Comparison of ENCODE assay signal across 8 cellular contexts in genomic region chr17:38825762-38826247, GRCh38. TPM values are rescaled to one million over a fixed set of nuclear protein-coding genes. Genes with fewer than 3 reads are reported as not detected.
DNase-seq lines count a peak whose midpoint lies in the region; ATAC-seq and TF ChIP-seq lines count a peak whose summit lies in the region.

No MANE protein-coding gene starts in this region.

- H3K4ac ChIP-seq in mesenchymal stem cell (ENCODE audit: low read depth in 1 of 2, low read length in 2 of 2) = peak overlapping the region; percentile 83 to 97

- DNase-seq in activated naive CD4-positive, alpha-beta T cell (lab: John Stamatoyannopoulos, UW) = no peak
- DNase-seq in mesenchymal stem cell (no peak), upper lobe of right lung (no peak), AG20443 (ENCODE audit: low spot score) (no peak), DMS79 treated with DMSO at 0.1 percent for 48 hours (lab: John Stamatoyannopoulos, UW) (no peak), SW 1271 (lab: John Stamatoyannopoulos, UW) (no peak)

- no peak overlapping the region for H4K91ac ChIP-seq in mesenchymal stem cell (ENCODE audit: low read length)

- no peak overlapping the region for H3K14ac ChIP-seq in mesenchymal stem cell (ENCODE audit: low read length in 2 of 2)

- H3K36me3 ChIP-seq in mesenchymal stem cell (ENCODE audit: control insufficient read depth in 1 of 2, insufficient read depth in 2 of 2, low read depth in 1 of 2, low read length in 2 of 2) (peaks cover 8 to 10% of the 10 kb centered on the region in 2 experiments), upper lobe of right lung (peaks cover 12% of the 10 kb centered on the region)

- TF ChIP-seq CTCF in brain (conservative IDR thresholded peaks at IDR 0.05) (no peak), upper lobe of right lung (IDR thresholded peaks at IDR 0.05) (no peak)

- peak overlapping the region; percentile 98 for H3K27ac Mint-ChIP-seq in activated naive CD4-positive, alpha-beta T cell treated with anti-CD3 and anti-CD28 coated beads, Interleukin-2, amount 50 U/mL, for 24 hours
- H3K27ac Mint-ChIP-seq in brain = peak overlapping the region; percentile 100

- H3K27me3 ChIP-seq in mesenchymal stem cell (ENCODE audit: control insufficient read depth in 1 of 2, insufficient read depth in 1 of 2, low read length in 2 of 2) (no peaks in the 10 kb centered on the region), upper lobe of right lung (no peaks in the 10 kb centered on the region)

- H3K27ac ChIP-seq in mesenchymal stem cell (ENCODE audit: low read length, poor library complexity, severe bottlenecking) (peak overlapping the region; percentile 85), upper lobe of right lung (peak overlapping the region; percentile 99)

- H3K9me3 ChIP-seq in mesenchymal stem cell (ENCODE audit: control insufficient read depth, low read length) = no peaks in the 10 kb centered on the region
- H3K9me3 ChIP-seq in upper lobe of right lung = no peaks in the 10 kb centered on the region

- H3K27me3 Mint-ChIP-seq in activated naive CD4-positive, alpha-beta T cell treated with anti-CD3 and anti-CD28 coated beads, Interleukin-2, amount 50 U/mL, for 24 hours = no peaks in the 10 kb centered on the region
- H3K27me3 Mint-ChIP-seq in brain = peaks cover 27% of the 10 kb centered on the region

- 95% methylated on average over 17 of the region's 17 CpGs for WGBS in mesenchymal stem cell

- peak overlapping the region; percentile 48 for H2AFZ ChIP-seq in mesenchymal stem cell (ENCODE audit: low read depth, low read length)

- H3K23ac ChIP-seq in mesenchymal stem cell (ENCODE audit: low read length in 2 of 2) = no peak overlapping the region

- H3K4me3 ChIP-seq in mesenchymal stem cell (ENCODE audit: insufficient read depth in 1 of 2, low read depth in 1 of 2, low read length in 2 of 2) (peak overlapping the region in 1 of 2 experiments; percentile 90), upper lobe of right lung (peak overlapping the region; percentile 84)

- no peak overlapping the region for H2BK5ac ChIP-seq in mesenchymal stem cell (ENCODE audit: low read depth, low read length, poor library complexity, severe bottlenecking)

- H4K8ac ChIP-seq in mesenchymal stem cell (ENCODE audit: low read length) = peak overlapping the region; percentile 98

- H2BK15ac ChIP-seq in mesenchymal stem cell (ENCODE audit: low read depth, poor library complexity, severe bottlenecking) = no peak overlapping the region

- H3K79me1 ChIP-seq in mesenchymal stem cell (replicated peaks; ENCODE audit: low read length, poor library complexity, severe bottlenecking) = peaks cover 11% of the 10 kb centered on the region

- no peak for ATAC-seq in upper lobe of right lung

- peak overlapping the region; percentile 94 for H3K9ac ChIP-seq in mesenchymal stem cell (ENCODE audit: low read length)

- peak overlapping the region; percentile 96 for H2AK5ac ChIP-seq in mesenchymal stem cell (ENCODE audit: low read length, severe bottlenecking)

- peak overlapping the region; percentile 69 for H3K4me2 ChIP-seq in mesenchymal stem cell (ENCODE audit: low read length, poor library complexity, severe bottlenecking)

- peaks cover 31% of the 10 kb centered on the region for H3K4me1 Mint-ChIP-seq in activated naive CD4-positive, alpha-beta T cell treated with anti-CD3 and anti-CD28 coated beads, Interleukin-2, amount 50 U/mL, for 24 hours
- peaks cover 37% of the 10 kb centered on the region for H3K4me1 Mint-ChIP-seq in brain

- peaks cover 9% of the 10 kb centered on the region for H3K36me3 Mint-ChIP-seq in activated naive CD4-positive, alpha-beta T cell treated with anti-CD3 and anti-CD28 coated beads, Interleukin-2, amount 50 U/mL, for 24 hours
- H3K36me3 Mint-ChIP-seq in brain = peaks cover 12% of the 10 kb centered on the region

- H3K4me1 ChIP-seq in mesenchymal stem cell (ENCODE audit: control insufficient read depth, insufficient read depth, low read depth, low read length) (peaks cover 9% of the 10 kb centered on the region), upper lobe of right lung (peaks cover 18% of the 10 kb centered on the region)

- peak overlapping the region; percentile 39 for H2BK120ac ChIP-seq in mesenchymal stem cell (ENCODE audit: low read depth, low read length)

- H3K18ac ChIP-seq in mesenchymal stem cell (ENCODE audit: low read depth in 1 of 2, low read length in 2 of 2) = peak overlapping the region; percentile 25 to 98

- H3K9me3 Mint-ChIP-seq in activated naive CD4-positive, alpha-beta T cell treated with anti-CD3 and anti-CD28 coated beads, Interleukin-2, amount 50 U/mL, for 24 hours = no peaks in the 10 kb centered on the region
- peaks cover 0 to 6% (median 0%) of the 10 kb centered on the region in 5 experiments for H3K9me3 Mint-ChIP-seq in brain

- H3K4me3 Mint-ChIP-seq in activated naive CD4-positive, alpha-beta T cell treated with anti-CD3 and anti-CD28 coated beads, Interleukin-2, amount 50 U/mL, for 24 hours = peak overlapping the region; percentile 99
- peak overlapping the region; percentile 97 to 100 (median 100) for H3K4me3 Mint-ChIP-seq in brain

- no peak overlapping the region for H2BK12ac ChIP-seq in mesenchymal stem cell (ENCODE audit: low read length in 2 of 2)

- intact Hi-C loops in upper lobe of right lung (cut with DNase I) = no loop called here

RNA-seq across cellular contexts. Expression of gene CWC25, which starts 0.7 kb away (rescaled TPM):
- polyA plus RNA-seq in brain (ENCODE audit: insufficient read depth, low read depth, low replicate concordance) = 9.2 TPM
- 15.0 TPM for polyA plus RNA-seq in mesenchymal stem cell (2013, experiment 1 of 2)
- polyA plus RNA-seq in mesenchymal stem cell (2013, experiment 2 of 2) = 14.0 TPM
- total RNA-seq in upper lobe of right lung = 22.2 TPM

RNA-seq across cellular contexts. Expression of gene PIP4K2B, which starts 26.4 kb away (rescaled TPM):
- 90.8 TPM for polyA plus RNA-seq in brain (ENCODE audit: insufficient read depth, low read depth, low replicate concordance)
- polyA plus RNA-seq in mesenchymal stem cell (2013, experiment 1 of 2) = 32.6 TPM
- 29.2 TPM for polyA plus RNA-seq in mesenchymal stem cell (2013, experiment 2 of 2)
- 50.5 TPM for total RNA-seq in upper lobe of right lung

RNA-seq across cellular contexts. Expression of gene RPL23, which starts 27.7 kb away (rescaled TPM):
- 2,078 TPM for polyA plus RNA-seq in brain (ENCODE audit: insufficient read depth, low read depth, low replicate concordance)
- polyA plus RNA-seq in mesenchymal stem cell (2013, experiment 1 of 2) = 3,739 TPM
- polyA plus RNA-seq in mesenchymal stem cell (2013, experiment 2 of 2) = 3,716 TPM
- total RNA-seq in upper lobe of right lung = 1,142 TPM

RNA-seq across cellular contexts. Expression of gene LASP1, which starts 44.1 kb away (rescaled TPM):
- 108 TPM for polyA plus RNA-seq in brain (ENCODE audit: insufficient read depth, low read depth, low replicate concordance)
- 223 TPM for polyA plus RNA-seq in mesenchymal stem cell (2013, experiment 1 of 2)
- polyA plus RNA-seq in mesenchymal stem cell (2013, experiment 2 of 2) = 220 TPM
- total RNA-seq in upper lobe of right lung = 158 TPM
